ENCODE assay signal across 8 cellular contexts in genomic region chr13:91722267-91722884, GRCh38.
DNase-seq lines count a peak whose midpoint lies in the region; ATAC-seq and TF ChIP-seq lines count a peak whose summit lies in the region.

No MANE protein-coding gene starts in this region.

- POLR2A ChIA-PET in CD4-positive, alpha-beta memory T cell (lab: Charles Lee; ENCODE audit: partially characterized antibody), result no interaction called here

- no peaks in the 10 kb centered on the region for H3K27me3 Mint-ChIP-seq in CD4-positive, alpha-beta memory T cell

- H3K4me3 ChIP-seq in CD4-positive, alpha-beta memory T cell (ENCODE audit: low read length in 2 of 2), result no peak overlapping the region
- H3K4me3 ChIP-seq in SK-N-MC, result peak overlapping the region; percentile 36; the same call in 1 of the 2 replicates
- no peak overlapping the region for H3K4me3 ChIP-seq in tibial nerve

- no peak overlapping the region for H3K4me3 Mint-ChIP-seq in CD4-positive, alpha-beta memory T cell

- H3K9me3 ChIP-seq in CD4-positive, alpha-beta memory T cell (ENCODE audit: control insufficient read depth in 1 of 2, low read length in 2 of 2), result no peaks in the 10 kb centered on the region
- H3K9me3 ChIP-seq in SK-N-MC (ENCODE audit: low read depth, low read length) (no peaks in the 10 kb centered on the region), tibial nerve (no peaks in the 10 kb centered on the region)

- H3K9me3 Mint-ChIP-seq in CD4-positive, alpha-beta memory T cell, result peaks cover 0 to 2% (median 0%) of the 10 kb centered on the region in 8 donors

- peak in 4 of 5 donors; percentile 1 to 15 (median 10) for DNase-seq in CD4-positive, alpha-beta memory T cell
- peak; percentile 33 for DNase-seq in HT1080 (ENCODE audit: low read depth)
- peak; percentile 28 for DNase-seq in SK-N-MC (ENCODE audit: low read depth, low spot score)
- peak; percentile 35 for DNase-seq in glomerular visceral epithelial cell (ENCODE audit: extremely low spot score)
- DNase-seq in tibial nerve (ENCODE audit: low spot score in 2 of 2), result no peak
- DNase-seq in stimulated activated CD4-positive, alpha-beta T cell treated with anti-CD3 and anti-CD28 coated beads, Interleukin-2, amount 100 ng/mL, for 48 hours, result no peak

- no peaks in the 10 kb centered on the region for H3K36me3 Mint-ChIP-seq in CD4-positive, alpha-beta memory T cell

- TF ChIP-seq POLR2A in tibial nerve (IDR thresholded peaks at IDR 0.05), result no peak

- TF ChIP-seq EP300 in tibial nerve (IDR thresholded peaks at IDR 0.05), result no peak

- no peaks in the 10 kb centered on the region for H3K4me1 Mint-ChIP-seq in CD4-positive, alpha-beta memory T cell

- WGBS in tibial nerve, 2 donors, result 23 to 25% methylated on average over 4 of the region's 4 CpGs

- intact Hi-C loops in CD4-positive, alpha-beta memory T cell (cut with micrococcal nuclease), result loop anchor here (1.0 kb wide), 2 partner anchors 347 to 588 kb away; no protein-coding TSS in a partner anchor

- no peak overlapping the region for H3K27ac ChIP-seq in CD4-positive, alpha-beta memory T cell (ENCODE audit: low read depth, low read length)
- H3K27ac ChIP-seq in SK-N-MC (no peak overlapping the region), tibial nerve (no peak overlapping the region)

- CTCF ChIA-PET in CD4-positive, alpha-beta memory T cell (lab: Charles Lee; ENCODE audit: partially characterized antibody), result interaction anchor here (0.8 to 1.7 kb wide), 6 partner anchors 17 to 410 kb away, joined by 3 to 11 read pairs (median 4); no protein-coding TSS in a partner anchor

- H3K4me1 ChIP-seq in CD4-positive, alpha-beta memory T cell (ENCODE audit: insufficient read depth, low read length), result no peaks in the 10 kb centered on the region
- H3K4me1 ChIP-seq in tibial nerve, result no peaks in the 10 kb centered on the region

- ATAC-seq in GM21515 (IDR thresholded peaks at IDR 0.05; ENCODE audit: unreplicated experiment) (no peak), HG03565 (IDR thresholded peaks at IDR 0.05; ENCODE audit: unreplicated experiment) (no peak)

- H3K27ac Mint-ChIP-seq in CD4-positive, alpha-beta memory T cell, result no peak overlapping the region

- H3K27me3 ChIP-seq in CD4-positive, alpha-beta memory T cell (ENCODE audit: insufficient read depth, low read length), result no peaks in the 10 kb centered on the region
- H3K27me3 ChIP-seq in tibial nerve, result no peaks in the 10 kb centered on the region

- TF ChIP-seq CTCF in tibial nerve (IDR thresholded peaks at IDR 0.05), result peak; percentile 42 to 64 (median 59)

- no peaks in the 10 kb centered on the region for H3K36me3 ChIP-seq in CD4-positive, alpha-beta memory T cell (ENCODE audit: insufficient read depth, low read length)
- H3K36me3 ChIP-seq in SK-N-MC (ENCODE audit: insufficient read depth, low read length) (no peaks in the 10 kb centered on the region), tibial nerve (no peaks in the 10 kb centered on the region)

- H3K9ac ChIP-seq in SK-N-MC (ENCODE audit: insufficient read length), result peak overlapping the region; percentile 24

Comparison
In these comparisons a context has a peak if more than half of its experiments do, and no peak if none do; other contexts are left out.
1. DNase-seq: peak in CD4-positive, alpha-beta memory T cell (4 of 5), HT1080 (single experiment), SK-N-MC (single experiment) and glomerular visceral epithelial cell (single experiment); none in tibial nerve (0 of 2) and stimulated activated CD4-positive, alpha-beta T cell treated with anti-CD3 and anti-CD28 coated beads, Interleukin-2, amount 100 ng/mL, for 48 hours (0 of 2).